In the genomic region with DNA sequence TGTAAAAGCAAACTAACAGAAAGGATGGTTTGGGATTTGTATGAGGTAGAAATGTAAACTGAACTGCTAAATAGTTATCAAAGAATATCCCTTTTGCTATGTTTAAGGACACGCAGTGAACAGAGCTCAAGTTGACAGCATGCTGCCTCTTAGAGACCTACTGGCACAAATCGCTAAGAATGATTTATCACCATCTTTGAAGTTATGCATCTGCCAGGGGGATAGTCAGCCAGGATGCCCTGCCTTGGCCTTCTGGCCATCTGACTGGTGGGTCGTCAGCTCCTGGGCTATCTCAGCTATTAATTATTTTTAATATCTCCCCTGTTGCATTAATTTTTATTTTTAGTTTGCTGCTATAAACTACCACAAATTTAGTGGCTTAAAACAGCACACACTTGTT, we compare ENCODE assay signal across 16 cellular contexts.
"Had no signal": no experiment of that assay in that cellular context is flagged by ENCODE, and none has a peak within 500 bp of the region (broad histone marks: within the 10 kb centered on the region; RNA-seq: fewer than 3 reads in every experiment).

No MANE protein-coding gene starts in this region.

- H3K4me1 ChIP-seq: tibial artery had no signal

- H3K4me3 Mint-ChIP-seq: activated B cell treated with CpG ODN at 0.5 μM for 24 hours; activated CD4-positive, alpha-beta memory T cell treated with anti-CD3 and anti-CD28 coated beads for 36 hours; activated naive CD8-positive, alpha-beta T cell had no signal

- H3K9me3 ChIP-seq: tibial artery had no signal

- ATAC-seq: left lobe of liver; stimulated activated naive CD8-positive, alpha-beta T cell treated with anti-CD3 and anti-CD28 coated beads, Interleukin-15, Interleukin-2, amounts not matched to agents 100 U/mL and 50 U/mL, for 24 hours had no signal

- H3K36me3 Mint-ChIP-seq: activated CD4-positive, alpha-beta memory T cell treated with anti-CD3 and anti-CD28 coated beads for 36 hours; activated naive CD8-positive, alpha-beta T cell had no signal

- H3K9me3 Mint-ChIP-seq: activated B cell treated with CpG ODN at 0.5 μM for 24 hours; activated CD4-positive, alpha-beta memory T cell treated with anti-CD3 and anti-CD28 coated beads for 36 hours had no signal

- H3K36me3 ChIP-seq: tibial artery had no signal

- H3K4me1 Mint-ChIP-seq: activated B cell treated with CpG ODN at 0.5 μM for 24 hours had no signal

- H3K27ac Mint-ChIP-seq: activated B cell treated with CpG ODN at 0.5 μM for 24 hours; activated CD4-positive, alpha-beta memory T cell treated with anti-CD3 and anti-CD28 coated beads for 36 hours; activated naive CD8-positive, alpha-beta T cell had no signal

- DNase-seq: activated B cell treated with CpG ODN at 0.5 μM for 24 hours; activated CD4-positive, alpha-beta memory T cell treated with anti-CD3 and anti-CD28 coated beads for 36 hours; activated CD4-positive, alpha-beta T cell treated with anti-CD3 and anti-CD28 coated beads for 4 hours; activated T-cell treated with anti-CD3 and anti-CD28 coated beads for 4 hours; effector CD4-positive, alpha-beta T cell; hypothalamus; islet precursor cell; midbrain; occipital lobe; posterior cingulate gyrus; retina; stimulated activated naive CD8-positive, alpha-beta T cell treated with anti-CD3 and anti-CD28 coated beads, Interleukin-15, Interleukin-2, amounts not matched to agents 100 U/mL and 50 U/mL, for 24 hours; substantia nigra; tibial artery had no signal

- H3K4me3 ChIP-seq: tibial artery had no signal
